In the genomic region with DNA sequence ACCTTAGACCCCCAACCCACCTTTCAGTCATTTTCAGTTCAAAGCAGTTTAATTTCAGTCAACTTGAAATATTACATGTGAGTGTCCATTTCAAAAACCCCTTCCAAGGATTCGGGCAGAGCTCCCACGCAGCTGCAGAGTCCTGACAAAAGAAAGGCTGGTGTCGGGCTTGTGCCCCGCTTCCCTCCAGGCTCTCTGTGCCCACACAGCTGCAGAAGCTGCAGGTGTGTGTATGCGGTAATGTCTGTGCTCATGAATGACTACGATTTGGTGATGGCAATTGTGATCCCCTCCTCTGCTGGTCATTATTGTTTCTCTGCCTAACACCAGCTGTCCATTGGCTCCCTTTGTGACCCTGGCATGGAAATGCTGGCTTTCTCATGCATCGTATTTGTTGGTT, we compare ENCODE assay signal across 16 cellular contexts.
DNase-seq lines count a peak whose midpoint lies in the region; ATAC-seq, FAIRE-seq and TF ChIP-seq lines count a peak whose summit lies in the region.
"Had no signal": no experiment of that assay in that cellular context is flagged by ENCODE, and none has a peak within 500 bp of the region (broad histone marks: within the 10 kb centered on the region; RNA-seq: fewer than 3 reads in every experiment).

No MANE protein-coding gene starts in this region.

- ATAC-seq in GM18907 (IDR thresholded peaks at IDR 0.05; ENCODE audit: unreplicated experiment) (peak; percentile 63), HG02943 (IDR thresholded peaks at IDR 0.05; ENCODE audit: low read depth, unreplicated experiment) (peak; percentile 56), right lobe of liver (no peak)
- ATAC-seq in stimulated activated naive B cell treated with anti-CD40 and anti-IgM and Interleukin-4, amounts not matched to agents 10 μg/mL and 1 μg/mL and 100 μg/mL, for 72 hours (replicated peaks), result no peak
- ATAC-seq: HepG2 had no signal

- H3K27ac ChIP-seq in right lobe of liver, result no peak overlapping the region
- H3K27ac ChIP-seq: ascending aorta, right atrium auricular region had no signal

- no peaks in the 10 kb centered on the region for H3K36me3 Mint-ChIP-seq in stimulated activated naive B cell treated with anti-CD40 and anti-IgM and Interleukin-4, amounts not matched to agents 10 μg/mL and 1 μg/mL and 100 μg/mL, for 72 hours
- H3K36me3 Mint-ChIP-seq: CD4-positive, CD25-positive, alpha-beta regulatory T cell had no signal

- no peaks in the 10 kb centered on the region for H3K4me1 ChIP-seq in right lobe of liver
- H3K4me1 ChIP-seq: ascending aorta, right atrium auricular region had no signal

- intact Hi-C loops in right lobe of liver (cut with DNase I), result no loop called here

- no peaks in the 10 kb centered on the region for H3K9me3 ChIP-seq in right lobe of liver
- H3K9me3 ChIP-seq: ascending aorta, right atrium auricular region had no signal

- FAIRE-seq in GM12892 (lab: Jason Lieb, UNC), result no peak
- FAIRE-seq: HepG2 had no signal

- peaks cover 0 to 2% of the 10 kb centered on the region in 2 donors for H3K9me3 Mint-ChIP-seq in stimulated activated naive B cell treated with anti-CD40 and anti-IgM and Interleukin-4, amounts not matched to agents 10 μg/mL and 1 μg/mL and 100 μg/mL, for 72 hours

- WGBS in right lobe of liver (ENCODE audit: insufficient coverage, low coverage, low lambda C conversion rate, missing lambda C conversion rate), result 81% methylated on average over 7 of the region's 7 CpGs

- H3K4me3 ChIP-seq in right lobe of liver, result no peak overlapping the region
- H3K4me3 ChIP-seq: ascending aorta, right atrium auricular region had no signal

- TF ChIP-seq POLR2A in GM12892 (IDR thresholded peaks at IDR 0.05; ENCODE audit: low read depth, low read length), result no peak
- TF ChIP-seq POLR2A in right lobe of liver (IDR thresholded peaks at IDR 0.05), result no peak

- no peaks in the 10 kb centered on the region for H3K36me3 ChIP-seq in right lobe of liver
- H3K36me3 ChIP-seq: ascending aorta, right atrium auricular region had no signal

- DNase-seq in SHP77 (lab: John Stamatoyannopoulos, UW) (peak; percentile 88 to 89), occipital lobe (lab: John Stamatoyannopoulos, UW) (peak; percentile 50), AG20443 (ENCODE audit: low spot score) (no peak), GM12892 (ENCODE audit: insufficient read length) (no peak), right lobe of liver (no peak)
- no peak for DNase-seq in stimulated activated naive B cell treated with anti-CD40 and anti-IgM and Interleukin-4, amounts not matched to agents 10 μg/mL and 1 μg/mL and 100 μg/mL, for 72 hours
- DNase-seq: CD4-positive, CD25-positive, alpha-beta regulatory T cell; effector CD4-positive, alpha-beta T cell; GF-D8; mesenchymal stem cell; NCI-H2081 had no signal

- H3K27me3 ChIP-seq in right lobe of liver, result no peaks in the 10 kb centered on the region
- H3K27me3 ChIP-seq: ascending aorta, right atrium auricular region had no signal

- TF ChIP-seq CTCF in right lobe of liver (IDR thresholded peaks at IDR 0.05), result no peak

- H3K4me3 Mint-ChIP-seq in stimulated activated naive B cell treated with anti-CD40 and anti-IgM and Interleukin-4, amounts not matched to agents 10 μg/mL and 1 μg/mL and 100 μg/mL, for 72 hours, result no peak overlapping the region
- H3K4me3 Mint-ChIP-seq: CD4-positive, CD25-positive, alpha-beta regulatory T cell had no signal

- H3K27ac Mint-ChIP-seq in stimulated activated naive B cell treated with anti-CD40 and anti-IgM and Interleukin-4, amounts not matched to agents 10 μg/mL and 1 μg/mL and 100 μg/mL, for 72 hours, result no peak overlapping the region
- H3K27ac Mint-ChIP-seq: CD4-positive, CD25-positive, alpha-beta regulatory T cell had no signal

- H3K4me1 Mint-ChIP-seq in stimulated activated naive B cell treated with anti-CD40 and anti-IgM and Interleukin-4, amounts not matched to agents 10 μg/mL and 1 μg/mL and 100 μg/mL, for 72 hours, result peaks cover 0 to 1% of the 10 kb centered on the region in 2 donors
- H3K4me1 Mint-ChIP-seq: CD4-positive, CD25-positive, alpha-beta regulatory T cell had no signal

- H3K27me3 Mint-ChIP-seq in stimulated activated naive B cell treated with anti-CD40 and anti-IgM and Interleukin-4, amounts not matched to agents 10 μg/mL and 1 μg/mL and 100 μg/mL, for 72 hours, result no peaks in the 10 kb centered on the region

Comparison
In these comparisons a context has a peak if more than half of its experiments do, and no peak if none do; other contexts are left out.
1. ATAC-seq: peak in GM18907 (single experiment) and HG02943 (single experiment); none in stimulated activated naive B cell treated with anti-CD40 and anti-IgM and Interleukin-4, amounts not matched to agents 10 μg/mL and 1 μg/mL and 100 μg/mL, for 72 hours (0 of 2) and right lobe of liver (0 of 4).
2. DNase-seq: peak in SHP77 (2 of 2) and occipital lobe (single experiment); none in stimulated activated naive B cell treated with anti-CD40 and anti-IgM and Interleukin-4, amounts not matched to agents 10 μg/mL and 1 μg/mL and 100 μg/mL, for 72 hours (single experiment), AG20443 (single experiment), GM12892 (single experiment) and right lobe of liver (0 of 3).